Comparison of ENCODE assay signal across 8 cellular contexts in the genomic region with DNA sequence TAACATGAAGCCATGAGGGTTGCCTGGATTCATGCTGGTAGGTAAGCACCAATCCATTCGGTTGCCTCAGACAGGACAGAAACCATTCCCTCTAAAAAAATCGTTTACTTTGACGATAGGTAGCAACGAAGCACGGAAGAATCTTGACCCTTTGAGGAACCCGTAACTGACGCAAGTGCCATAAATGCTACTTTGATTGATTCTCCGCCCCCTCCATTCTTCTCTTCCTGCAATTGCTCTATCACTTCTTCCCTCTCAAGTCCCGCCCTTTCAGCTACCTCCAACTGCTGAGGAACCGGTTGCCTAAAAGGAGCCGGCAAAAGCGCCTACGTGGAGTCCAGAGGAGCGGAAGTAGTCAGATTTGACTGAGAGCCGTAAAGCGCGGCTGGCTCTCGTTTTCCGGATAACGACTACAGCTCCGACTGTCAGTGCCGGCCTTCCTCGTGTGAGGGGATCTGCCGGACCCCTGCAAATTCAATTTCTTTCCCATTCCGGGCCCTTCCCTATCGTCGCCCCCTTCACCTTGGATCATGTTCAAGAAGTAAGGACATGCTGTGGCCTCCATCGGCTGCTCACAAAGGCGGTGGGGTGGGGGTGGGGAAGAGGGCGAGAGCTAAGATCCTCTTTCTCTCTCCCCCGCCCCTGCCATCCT. TPM values are rescaled to one million over a fixed set of nuclear protein-coding genes. Genes with fewer than 3 reads are reported as not detected.
DNase-seq lines count a peak whose midpoint lies in the region; ATAC-seq, FAIRE-seq and TF ChIP-seq lines count a peak whose summit lies in the region.

MCTS1 (plus strand) TSS at position 395 of the 652 bp plus-strand sequence; CDS start at position 531, 136 bp downstream.

- DNase-seq in NCI-H69 (lab: John Stamatoyannopoulos, UW), result peak; percentile 97
- peak; percentile 33 to 71 for DNase-seq in activated CD4-positive, alpha-beta T cell treated with anti-CD3 and anti-CD28 coated beads, Interleukin-2, amount 50 U/mL, for 24 hours (ENCODE audit: low read depth in 1 of 2, low spot score in 1 of 2)
- DNase-seq in dermis microvascular lymphatic vessel endothelial cell (ENCODE audit: low read depth in 2 of 2), result peak; percentile 87 to 93
- DNase-seq in HepG2 (ENCODE audit: low spot score), result peak; percentile 89
- DNase-seq in stimulated activated CD4-positive, alpha-beta T cell treated with anti-CD3 and anti-CD28 coated beads, Interleukin-4, amount 100 ng/mL, for 1 hour, result peak; percentile 68

- POLR2A ChIA-PET in HepG2 (lab: Yijun Ruan, JAX), result interaction anchor here (0.6 to 2.1 kb wide), 9 partner anchors 15 to 149 kb away, joined by 3 to 42 read pairs (median 3); partner anchors contain the start of gene CUL4B

- intact Hi-C loops in HepG2 (cut with micrococcal nuclease; ENCODE audit: unreplicated experiment), result loop anchor here (1.0 to 10.0 kb wide), 2 partner anchors 43 to 89 kb away; no protein-coding TSS in a partner anchor

- ATAC-seq in GM19324 (IDR thresholded peaks at IDR 0.05; ENCODE audit: low FRiP score, unreplicated experiment) (peak; percentile 79), HG03469 (IDR thresholded peaks at IDR 0.05; ENCODE audit: unreplicated experiment) (peak; percentile 76), HepG2 (peak; percentile 94)

- 1% methylated on average over 20 of the region's 31 CpGs for WGBS in HepG2 (ENCODE audit: low lambda C conversion rate)

- CTCF ChIA-PET in HepG2 (lab: Yijun Ruan, JAX; ENCODE audit: low intra/inter-chr PET ratio, low total read pairs), result no interaction called here

- H2AFZ ChIP-seq in HepG2 (ENCODE audit: low read length), result peak within 1 kb of the TSS; percentile 72

- no peak for TF ChIP-seq RAD21 in HepG2 (CRISPR knock-in tag; IDR thresholded peaks at IDR 0.05)

- peak; percentile 84 for FAIRE-seq in HepG2 (lab: Jason Lieb, UNC)

- H3K9me3 ChIP-seq in BLaER1 treated with 17β-estradiol and CSF1 and Interleukin-3, amounts not matched to agents 10 nM and 100 nM (replicated peaks in 1 of 11), result no peaks in the 10 kb centered on the region
- no peaks in the 10 kb centered on the region for H3K9me3 ChIP-seq in HepG2 (ENCODE audit: low read length)

- peak within 1 kb of the TSS; percentile 86 to 97 (median 93) for H3K27ac ChIP-seq in BLaER1 treated with 17β-estradiol and CSF1 and Interleukin-3, amounts not matched to agents 10 nM and 100 nM
- peak within 1 kb of the TSS; percentile 89 for H3K27ac ChIP-seq in HepG2 (ENCODE audit: extremely low read length, insufficient read depth, low read length)

- no TSS peak for BruUV-seq in HepG2 (replicated peaks; lab: Mats Ljungman, UMichigan)

- peak in 1 of 2 experiments; percentile 42; a peak in 3 of 4 replicates for TF ChIP-seq POLR2A in HepG2 (IDR thresholded peaks at IDR 0.05; ENCODE audit: insufficient read depth in 1 of 2, low read depth in 2 of 2, low read length in 2 of 2)

- TF ChIP-seq CTCF in HepG2 (CRISPR knock-in tag; IDR thresholded peaks at IDR 0.05), result no peak

- TF ChIP-seq EP300 in HepG2 (IDR thresholded peaks at IDR 0.05; ENCODE audit: low read depth in 2 of 2, low read length in 2 of 2) (peak in 1 of 2 experiments; percentile 8; a peak in 1 of 4 replicates), HepG2 (CRISPR knock-in tag; IDR thresholded peaks at IDR 0.05; ENCODE audit: borderline replicate concordance) (no peak)

- peaks cover 0 to 11% (median 2%) of the 10 kb centered on the region in 10 experiments; a peak in 4 of 20 replicates for H3K4me1 ChIP-seq in BLaER1 treated with 17β-estradiol and CSF1 and Interleukin-3, amounts not matched to agents 10 nM and 100 nM
- peaks cover 22% of the 10 kb centered on the region; the same call in 1 of the 2 replicates for H3K4me1 ChIP-seq in HepG2 (ENCODE audit: insufficient read depth, low read length)

- in situ Hi-C loops in HepG2 (cut with HindIII; ENCODE audit: extremely low pct_ligation_motif_present, low pct_unique_long_range_greater_than_20kb), result no loop called here

- peak within 1 kb of the TSS; percentile 82 to 95 (median 89) for H3K9ac ChIP-seq in BLaER1 treated with 17β-estradiol and CSF1 and Interleukin-3, amounts not matched to agents 10 nM and 100 nM
- H3K9ac ChIP-seq in HepG2 (ENCODE audit: insufficient read depth, low read depth, low read length), result peak within 1 kb of the TSS; percentile 77

- peak within 1 kb of the TSS; percentile 57 to 77 (median 68) for H3K4me3 ChIP-seq in BLaER1 treated with 17β-estradiol and CSF1 and Interleukin-3, amounts not matched to agents 10 nM and 100 nM
- peak within 1 kb of the TSS; percentile 68 to 73 (median 72) for H3K4me3 ChIP-seq in HepG2 (replicated peaks in 1 of 3; ENCODE audit: insufficient read depth in 1 of 3, low read depth in 2 of 3, low read length in 3 of 3)

- no peaks in the 10 kb centered on the region for H4K20me1 ChIP-seq in BLaER1 treated with 17β-estradiol and CSF1 and Interleukin-3, amounts not matched to agents 10 nM and 100 nM
- H4K20me1 ChIP-seq in HepG2 (ENCODE audit: insufficient read depth, low read length), result no peaks in the 10 kb centered on the region

- no peaks in the 10 kb centered on the region for H3K27me3 ChIP-seq in BLaER1 treated with 17β-estradiol and CSF1 and Interleukin-3, amounts not matched to agents 10 nM and 100 nM
- no peaks in the 10 kb centered on the region; a peak in 1 of 5 replicates for H3K27me3 ChIP-seq in HepG2 (ENCODE audit: control insufficient read depth in 1 of 2, insufficient read depth in 2 of 2, low read length in 2 of 2)

- peaks cover 16% of the 10 kb centered on the region for H3K79me2 ChIP-seq in HepG2 (ENCODE audit: insufficient read depth, low read length)

- peak within 1 kb of the TSS; percentile 59 to 83 (median 71) for H3K4me2 ChIP-seq in BLaER1 treated with 17β-estradiol and CSF1 and Interleukin-3, amounts not matched to agents 10 nM and 100 nM
- H3K4me2 ChIP-seq in HepG2 (ENCODE audit: low read depth, low read length), result peak within 1 kb of the TSS; percentile 78

- peaks cover 6 to 26% (median 13%) of the 10 kb centered on the region in 11 experiments; a peak in 17 of 22 replicates for H3K36me3 ChIP-seq in BLaER1 treated with 17β-estradiol and CSF1 and Interleukin-3, amounts not matched to agents 10 nM and 100 nM
- no peaks in the 10 kb centered on the region; a peak in 1 of 5 replicates for H3K36me3 ChIP-seq in HepG2 (replicated peaks in 1 of 2; ENCODE audit: control insufficient read depth in 1 of 2, insufficient read depth in 2 of 2, low read length in 2 of 2)

TF ChIP-seq in HepG2, 621 proteins besides CTCF, POLR2A, EP300 and RAD21 (continues in another document):
- TF ChIP-seq ZNF10 (CRISPR knock-in tag; IDR thresholded peaks at IDR 0.05; ENCODE audit: borderline replicate concordance, low read depth), result no peak
- no peak for TF ChIP-seq E2F1 (CRISPR knock-in tag; IDR thresholded peaks at IDR 0.05)
- TF ChIP-seq DR1 (CRISPR knock-in tag; IDR thresholded peaks at IDR 0.05), result no peak
- TF ChIP-seq, protein P1, sequence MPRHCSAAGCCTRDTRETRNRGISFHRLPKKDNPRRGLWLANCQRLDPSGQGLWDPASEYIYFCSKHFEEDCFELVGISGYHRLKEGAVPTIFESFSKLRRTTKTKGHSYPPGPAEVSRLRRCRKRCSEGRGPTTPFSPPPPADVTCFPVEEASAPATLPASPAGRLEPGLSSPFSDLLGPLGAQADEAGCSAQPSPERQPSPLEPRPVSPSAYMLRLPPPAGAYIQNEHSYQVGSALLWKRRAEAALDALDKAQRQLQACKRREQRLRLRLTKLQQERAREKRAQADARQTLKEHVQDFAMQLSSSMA (CRISPR knock-in tag; IDR thresholded peaks at IDR 0.05), result no peak

RNA-seq across cellular contexts. Expression of gene MCTS1, which starts in this region (rescaled TPM):
- total RNA-seq in dermis microvascular lymphatic vessel endothelial cell (23.3 and 29.1 TPM in 2 replicates), HepG2 (2016; rRNA removed; fragmentation: Illumina TruSeq; extraction: Trizol) (59.0 and 81.1 TPM in 2 replicates)
- 11.1 and 14.0 TPM in 2 replicates for total RNA-seq in HepG2 (2016; cell fraction: cytosol; rRNA removed; fragmentation: Illumina TruSeq; extraction: Trizol; ENCODE audit: low read depth)
- total RNA-seq in HepG2 (2016; cell fraction: insoluble cytoplasmic fraction; rRNA removed; fragmentation: Illumina TruSeq; extraction: Trizol), result 49.0 and 74.0 TPM in 2 replicates
- 17.4 and 21.9 TPM in 2 replicates for total RNA-seq in HepG2 (2016; cell fraction: membrane; rRNA removed; fragmentation: Illumina TruSeq; extraction: Trizol)
- 29.5 and 35.5 TPM in 2 replicates for total RNA-seq in HepG2 (2016; cell fraction: nucleus; rRNA removed; fragmentation: Illumina TruSeq; extraction: Trizol)
- 20.9 and 30.1 TPM in 2 replicates for polyA plus RNA-seq in HepG2 (2011; rRNA removed)
- 10.1 and 15.8 TPM in 2 replicates for polyA plus RNA-seq in HepG2 (2011; cell fraction: cytosol; rRNA removed)
- polyA plus RNA-seq in HepG2 (2011; cell fraction: nucleus; rRNA removed), result 4.5 and 5.8 TPM in 2 replicates
- 36.7 and 39.9 TPM in 2 replicates for polyA plus RNA-seq in HepG2 (2012)
- polyA plus RNA-seq in HepG2 (2016; cell fraction: cytosol; fragmentation: Illumina TruSeq; extraction: Trizol; ENCODE audit: low read depth), result 14.6 and 15.0 TPM in 2 replicates
- 77.4 and 82.2 TPM in 2 replicates for polyA plus RNA-seq in HepG2 (2016; cell fraction: insoluble cytoplasmic fraction; fragmentation: Illumina TruSeq; extraction: Trizol; ENCODE audit: low read depth)
- 14.6 and 17.0 TPM in 2 replicates for polyA plus RNA-seq in HepG2 (2016; cell fraction: membrane; fragmentation: Illumina TruSeq; extraction: Trizol; ENCODE audit: low read depth)
- polyA plus RNA-seq in HepG2 (2016; cell fraction: nucleus; fragmentation: Illumina TruSeq; extraction: Trizol; ENCODE audit: insufficient read depth, low read depth), result 34.7 and 45.5 TPM in 2 replicates
- polyA minus RNA-seq in HepG2 (2011; rRNA and poly(A)+ RNA removed; ENCODE audit: low replicate concordance), result 3.2 and 15.5 TPM in 2 replicates
- 4.1 and 7.7 TPM in 2 replicates for polyA minus RNA-seq in HepG2 (2011; cell fraction: cytosol; rRNA and poly(A)+ RNA removed)
- 13.5 and 14.9 TPM in 2 replicates for polyA minus RNA-seq in HepG2 (2011; cell fraction: nucleus; rRNA and poly(A)+ RNA removed)

Comparison
In these comparisons a context has a peak if more than half of its experiments do, and no peak if none do; other contexts are left out.
1. Peak in every context shown above with its lines: DNase-seq, ATAC-seq, H3K4me3 ChIP-seq and H3K27ac ChIP-seq.